ENCODE assay signal across 11 cellular contexts in genomic region chr3:14959358-14959943, GRCh38. TPM values are rescaled to one million over a fixed set of nuclear protein-coding genes. Genes with fewer than 3 reads are reported as not detected.
DNase-seq lines count a peak whose midpoint lies in the region; ATAC-seq and TF ChIP-seq lines count a peak whose summit lies in the region.
"Had no signal": no experiment of that assay in that cellular context is flagged by ENCODE, and none has a peak within 500 bp of the region (broad histone marks: within the 10 kb centered on the region; RNA-seq: fewer than 3 reads in every experiment).

No MANE protein-coding gene starts in this region.

- intact Hi-C loops in CD4-positive, alpha-beta T cell (cut with DNase I, micrococcal nuclease): no loop called here
- intact Hi-C loops in PC-3 (cut with micrococcal nuclease): no loop called here
- intact Hi-C loops in prostate gland (cut with DNase I): no loop called here

- 85% methylated on average over 2 of the region's 2 CpGs for WGBS in hepatocyte (ENCODE audit: low lambda C conversion rate, missing lambda C conversion rate)
- 60 to 68% methylated on average over 2 of the region's 2 CpGs for WGBS in tibial nerve, 2 donors
- 58% methylated on average over 2 of the region's 2 CpGs for WGBS in prostate gland

- H3K27ac Mint-ChIP-seq in CD4-positive, alpha-beta T cell: peak overlapping the region; percentile 70

- H4K20me1 ChIP-seq in Karpas-422 (ENCODE audit: insufficient read depth, low read depth, low read length) (no peaks in the 10 kb centered on the region), hepatocyte (ENCODE audit: insufficient read depth, poor library complexity, severe bottlenecking) (peaks cover 6% of the 10 kb centered on the region), PC-3 (ENCODE audit: low read length) (no peaks in the 10 kb centered on the region)

- no peaks in the 10 kb centered on the region for H3K27me3 Mint-ChIP-seq in CD4-positive, alpha-beta T cell

- no TSS peak for BruUV-seq in PC-3 (replicated peaks; lab: Mats Ljungman, UMichigan)

- H3K4me2 ChIP-seq in Karpas-422 (ENCODE audit: low read depth, low read length, poor library complexity, severe bottlenecking) (peak overlapping the region; percentile 55), hepatocyte (peak overlapping the region; percentile 39), PC-3 (ENCODE audit: low read length) (no peak overlapping the region)

- TF ChIP-seq POLR2A in tibial nerve (IDR thresholded peaks at IDR 0.05): no peak
- TF ChIP-seq POLR2A in prostate gland (IDR thresholded peaks at IDR 0.05): no peak

- H3K4me3 ChIP-seq in Karpas-422 (ENCODE audit: low read length): peak overlapping the region; percentile 18
- no peak overlapping the region for H3K4me3 ChIP-seq in hepatocyte
- no peak overlapping the region for H3K4me3 ChIP-seq in tibial nerve
- no peak overlapping the region for H3K4me3 ChIP-seq in PC-3 (ENCODE audit: low read length)
- no peak overlapping the region for H3K4me3 ChIP-seq in prostate gland

- H3K9ac ChIP-seq in Karpas-422 (ENCODE audit: low read length) (peak overlapping the region; percentile 49), PC-3 (ENCODE audit: low read length) (no peak overlapping the region)

- no peak for TF ChIP-seq CTCF in CD4-positive, alpha-beta T cell (IDR thresholded peaks at IDR 0.05)
- no peak for TF ChIP-seq CTCF in hepatocyte (IDR thresholded peaks at IDR 0.05; ENCODE audit: poor library complexity)
- TF ChIP-seq CTCF in tibial nerve (IDR thresholded peaks at IDR 0.05): no peak
- no peak for TF ChIP-seq CTCF in PC-3 (conservative IDR thresholded peaks at IDR 0.05; ENCODE audit: low read depth, low read length)
- no peak for TF ChIP-seq CTCF in prostate gland (IDR thresholded peaks at IDR 0.05)

- H3K4me1 ChIP-seq in Karpas-422 (ENCODE audit: low read length) (peaks cover 59% of the 10 kb centered on the region), hepatocyte (ENCODE audit: insufficient read depth) (no peaks in the 10 kb centered on the region), tibial nerve (peaks cover 0 to 33% (median 3%) of the 10 kb centered on the region in 4 donors), PC-3 (ENCODE audit: insufficient read depth, low read length) (no peaks in the 10 kb centered on the region), prostate gland (replicated peaks) (peaks cover 5% of the 10 kb centered on the region)

- no peaks in the 10 kb centered on the region for H3K27me3 ChIP-seq in CD4-positive, alpha-beta T cell (ENCODE audit: control insufficient read depth, insufficient read depth, low read length)
- H3K27me3 ChIP-seq in Karpas-422 (ENCODE audit: low read length): no peaks in the 10 kb centered on the region
- H3K27me3 ChIP-seq in hepatocyte: no peaks in the 10 kb centered on the region
- H3K27me3 ChIP-seq in tibial nerve: no peaks in the 10 kb centered on the region
- H3K27me3 ChIP-seq in PC-3 (ENCODE audit: low read length): no peaks in the 10 kb centered on the region
- no peaks in the 10 kb centered on the region for H3K27me3 ChIP-seq in prostate gland (replicated peaks; ENCODE audit: insufficient read depth)

- H3K36me3 Mint-ChIP-seq in CD4-positive, alpha-beta T cell (ENCODE audit: low read depth): peaks cover 45% of the 10 kb centered on the region

- no peak overlapping the region for H3K27ac ChIP-seq in CD4-positive, alpha-beta T cell (ENCODE audit: low read depth, low read length)
- H3K27ac ChIP-seq in Karpas-422 (ENCODE audit: low read length) (peak overlapping the region; percentile 44), hepatocyte (peak overlapping the region; percentile 24), tibial nerve (no peak overlapping the region), PC-3 (ENCODE audit: low read length) (no peak overlapping the region), prostate gland (no peak overlapping the region)
- H3K27ac ChIP-seq: epithelial cell of prostate had no signal

- CTCF ChIA-PET in CD4-positive, alpha-beta T cell (lab: Charles Lee): no interaction called here
- CTCF ChIA-PET in PC-3 (lab: Charles Lee): no interaction called here

- no peak for TF ChIP-seq EP300 in tibial nerve (IDR thresholded peaks at IDR 0.05)

- no peaks in the 10 kb centered on the region for H3F3A ChIP-seq in PC-3 (ENCODE audit: low read length, unreplicated experiment)

- no peak for ATAC-seq in CD4-positive, alpha-beta T cell (ENCODE audit: poor library complexity)
- ATAC-seq in GM19043 (IDR thresholded peaks at IDR 0.05; ENCODE audit: low read depth, unreplicated experiment) (peak; percentile 41), PC-3 (no peak)

- no peaks in the 10 kb centered on the region for H3K9me3 ChIP-seq in CD4-positive, alpha-beta T cell (ENCODE audit: control insufficient read depth, low read length)
- no peaks in the 10 kb centered on the region for H3K9me3 ChIP-seq in Karpas-422 (ENCODE audit: low read length)
- H3K9me3 ChIP-seq in hepatocyte (ENCODE audit: low read depth): no peaks in the 10 kb centered on the region
- H3K9me3 ChIP-seq in tibial nerve: no peaks in the 10 kb centered on the region
- no peaks in the 10 kb centered on the region for H3K9me3 ChIP-seq in PC-3 (ENCODE audit: low read length)
- H3K9me3 ChIP-seq in prostate gland: no peaks in the 10 kb centered on the region

- H3K4me1 Mint-ChIP-seq in CD4-positive, alpha-beta T cell (ENCODE audit: low read depth): peaks cover 50% of the 10 kb centered on the region

- no peaks in the 10 kb centered on the region for H3K36me3 ChIP-seq in Karpas-422 (ENCODE audit: insufficient read depth, low read length)
- H3K36me3 ChIP-seq in hepatocyte (replicated peaks; ENCODE audit: insufficient read depth, low read depth): peaks cover 5% of the 10 kb centered on the region
- H3K36me3 ChIP-seq in tibial nerve: peaks cover 0 to 6% (median 0%) of the 10 kb centered on the region in 3 donors
- peaks cover 12% of the 10 kb centered on the region; the same call in 1 of the 2 replicates for H3K36me3 ChIP-seq in PC-3 (ENCODE audit: low read depth, low read length)
- no peaks in the 10 kb centered on the region for H3K36me3 ChIP-seq in prostate gland

- H3K9me3 Mint-ChIP-seq in CD4-positive, alpha-beta T cell: no peaks in the 10 kb centered on the region

- H3K4me3 Mint-ChIP-seq in CD4-positive, alpha-beta T cell: peak overlapping the region; percentile 79

- H3K9me2 ChIP-seq in Karpas-422 (replicated peaks; ENCODE audit: insufficient read depth, low read length) (no peaks in the 10 kb centered on the region), hepatocyte (replicated peaks; ENCODE audit: insufficient read depth) (no peaks in the 10 kb centered on the region), PC-3 (replicated peaks; ENCODE audit: low read length) (no peaks in the 10 kb centered on the region)

- DNase-seq in CD4-positive, alpha-beta T cell: no peak
- no peak for DNase-seq in Karpas-422
- DNase-seq in hepatocyte (ENCODE audit: low spot score): no peak
- no peak for DNase-seq in DMS79 (lab: John Stamatoyannopoulos, UW)
- no peak for DNase-seq in tibial nerve (ENCODE audit: low spot score in 2 of 2)
- DNase-seq in PC-3: no peak
- no peak for DNase-seq in prostate gland (ENCODE audit: low spot score)
- DNase-seq: amniotic stem cell, kidney had no signal

- H3K79me2 ChIP-seq in Karpas-422 (ENCODE audit: low read length): peaks cover 95% of the 10 kb centered on the region
- H3K79me2 ChIP-seq in hepatocyte: peaks cover 100% of the 10 kb centered on the region
- peaks cover 85% of the 10 kb centered on the region for H3K79me2 ChIP-seq in PC-3 (ENCODE audit: low read length)

- no peak overlapping the region for H2AFZ ChIP-seq in Karpas-422 (ENCODE audit: low read length)
- no peak overlapping the region for H2AFZ ChIP-seq in hepatocyte
- no peak overlapping the region for H2AFZ ChIP-seq in PC-3 (ENCODE audit: low read length)

- POLR2A ChIA-PET in CD4-positive, alpha-beta T cell (lab: Charles Lee): no interaction called here
- POLR2A ChIA-PET in PC-3 (lab: Charles Lee; ENCODE audit: unreplicated experiment): no interaction called here

RNA-seq across cellular contexts. Expression of gene NR2C2, which starts 12.1 kb away (rescaled TPM):
- total RNA-seq in CD4-positive, alpha-beta T cell: 10 to 100 TPM; 37.0 to 42.1 TPM
- total RNA-seq in Karpas-422 (2014; rRNA removed; shearing (Covaris generic); ENCODE audit: low replicate concordance): 30.0 and 46.8 TPM in 2 replicates
- 29.6 and 30.7 TPM in 2 replicates for total RNA-seq in hepatocyte
- 14.7 and 20.4 TPM in 2 replicates for polyA plus RNA-seq in hepatocyte
- total RNA-seq in tibial nerve: 10 to 100 TPM; 34.5 to 54.3 (median 44.4) TPM
- 21.9 and 22.7 TPM in 2 replicates for total RNA-seq in PC-3 (2014; rRNA removed)
- total RNA-seq in prostate gland: 10 to 100 TPM; 36.8 to 78.5 TPM

Comparison
In these comparisons a context has a peak if more than half of its experiments do, and no peak if none do; other contexts are left out.
1. H3K27ac ChIP-seq: peak in Karpas-422 (single experiment) and hepatocyte (single experiment); none in CD4-positive, alpha-beta T cell (single experiment), tibial nerve (0 of 4), PC-3 (single experiment) and prostate gland (0 of 2).